ENCODE assay signal across 14 cellular contexts in the genomic region with DNA sequence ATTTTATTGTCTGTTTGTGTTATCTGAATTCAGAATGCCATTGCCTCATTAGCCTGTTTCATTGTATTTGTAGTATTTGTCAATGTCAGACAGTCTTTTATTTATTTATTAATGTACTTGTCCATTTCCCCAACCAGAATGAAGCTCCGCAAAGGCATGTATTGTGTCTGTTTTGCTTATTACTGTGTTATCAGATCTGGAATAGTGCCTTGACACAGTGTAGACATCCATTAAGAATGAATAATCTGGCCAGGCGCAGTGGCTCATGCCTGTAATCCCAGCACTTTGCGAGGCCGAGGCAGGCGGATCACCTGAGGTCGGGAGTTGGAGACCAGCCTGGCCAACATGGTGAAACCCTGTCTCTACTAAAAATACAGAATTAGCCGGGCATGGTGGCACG. TPM values are rescaled to one million over a fixed set of nuclear protein-coding genes. Genes with fewer than 3 reads are reported as not detected.
"Had no signal": no experiment of that assay in that cellular context is flagged by ENCODE, and none has a peak within 500 bp of the region (broad histone marks: within the 10 kb centered on the region; RNA-seq: fewer than 3 reads in every experiment).

No MANE protein-coding gene starts in this region.

RNA-seq across cellular contexts. Expression of a gene that starts 46.4 kb away (rescaled TPM):
- total RNA-seq: stomach, subcutaneous adipose tissue, suprapubic skin, temporal lobe, thoracic aorta, thyroid gland, tibial nerve, transverse colon, upper lobe of left lung, upper lobe of right lung, ureter, urinary bladder, uterus, vagina had no signal
- polyA plus RNA-seq: stomach, urinary bladder had no signal
